In genomic region chr14:68789798-68790655, GRCh38 we compare ENCODE assay signal across 8 cellular contexts. TPM values are rescaled to one million over a fixed set of nuclear protein-coding genes. Genes with fewer than 3 reads are reported as not detected.
DNase-seq lines count a peak whose midpoint lies in the region; ATAC-seq, FAIRE-seq and TF ChIP-seq lines count a peak whose summit lies in the region.

No MANE protein-coding gene starts in this region.

- peak overlapping the region; percentile 98 for H3K27ac Mint-ChIP-seq in stimulated activated naive CD8-positive, alpha-beta T cell treated with anti-CD3 and anti-CD28 coated beads, Interleukin-15, Interleukin-2, amounts not matched to agents 100 ng/mL and 50 ng/mL, for 24 hours

- H3K27ac ChIP-seq in kidney (ENCODE audit: low read depth in 2 of 2, low read length in 2 of 2) = peak overlapping the region; percentile 98 to 100

- no peak for FAIRE-seq in kidney (lab: Jason Lieb, UNC)

- H3K9ac ChIP-seq in kidney (ENCODE audit: low read length in 2 of 2) = peak overlapping the region; percentile 99 to 100

- H3K36me3 Mint-ChIP-seq in stimulated activated naive CD8-positive, alpha-beta T cell treated with anti-CD3 and anti-CD28 coated beads, Interleukin-15, Interleukin-2, amounts not matched to agents 100 ng/mL and 50 ng/mL, for 24 hours (ENCODE audit: low read depth) = peaks cover 74% of the 10 kb centered on the region

- no peaks in the 10 kb centered on the region for H3K9me3 ChIP-seq in kidney (ENCODE audit: control insufficient read depth in 1 of 2, low read length in 2 of 2)

- H3K9me3 Mint-ChIP-seq in stimulated activated naive CD8-positive, alpha-beta T cell treated with anti-CD3 and anti-CD28 coated beads, Interleukin-15, Interleukin-2, amounts not matched to agents 100 ng/mL and 50 ng/mL, for 24 hours = no peaks in the 10 kb centered on the region

- peaks cover 23 to 32% of the 10 kb centered on the region in 2 donors for H3K4me1 ChIP-seq in kidney (ENCODE audit: control insufficient read depth in 1 of 2, insufficient read depth in 1 of 2, low read depth in 1 of 2, low read length in 2 of 2)

- TF ChIP-seq CTCF in kidney (IDR thresholded peaks at IDR 0.05; ENCODE audit: borderline replicate concordance, extremely low read depth, insufficient read depth) = no peak

- DNase-seq in stimulated activated CD4-positive, alpha-beta T cell treated with anti-CD3 and anti-CD28 coated beads, Interleukin-15, amount 100 ng/mL, for 24 hours = peak; percentile 41
- no peak for DNase-seq in stimulated activated CD4-positive, alpha-beta T cell treated with anti-CD3 and anti-CD28 coated beads, Interleukin-4, amount 100 ng/mL, for 1 hour
- DNase-seq in astrocyte of the hippocampus (ENCODE audit: low read depth, low spot score) = peak; percentile 63
- peak; percentile 85 for DNase-seq in kidney
- DNase-seq in NCI-H1105 (lab: John Stamatoyannopoulos, UW) = no peak
- DNase-seq in MV-4-11 (lab: John Stamatoyannopoulos, UW) = no peak

- H3K4me3 ChIP-seq in kidney (ENCODE audit: low read length in 2 of 2) = peak overlapping the region; percentile 89 to 100

- peaks cover 3 to 52% of the 10 kb centered on the region in 2 donors for H3K36me3 ChIP-seq in kidney (ENCODE audit: control insufficient read depth in 1 of 2, insufficient read depth in 2 of 2, low read length in 2 of 2)

- H3K4me3 Mint-ChIP-seq in stimulated activated naive CD8-positive, alpha-beta T cell treated with anti-CD3 and anti-CD28 coated beads, Interleukin-15, Interleukin-2, amounts not matched to agents 100 ng/mL and 50 ng/mL, for 24 hours = peak overlapping the region; percentile 99

- H3K27me3 Mint-ChIP-seq in stimulated activated naive CD8-positive, alpha-beta T cell treated with anti-CD3 and anti-CD28 coated beads, Interleukin-15, Interleukin-2, amounts not matched to agents 100 ng/mL and 50 ng/mL, for 24 hours = no peaks in the 10 kb centered on the region

- intact Hi-C loops in kidney (cut with DNase I) = loop anchor here (10.0 kb wide), 2 partner anchors 115 to 245 kb away; no protein-coding TSS in a partner anchor

- peaks cover 70% of the 10 kb centered on the region for H3K4me1 Mint-ChIP-seq in stimulated activated naive CD8-positive, alpha-beta T cell treated with anti-CD3 and anti-CD28 coated beads, Interleukin-15, Interleukin-2, amounts not matched to agents 100 ng/mL and 50 ng/mL, for 24 hours (ENCODE audit: low read depth)

- no peak for ATAC-seq in GM19455 (IDR thresholded peaks at IDR 0.05; ENCODE audit: unreplicated experiment)

RNA-seq across cellular contexts. Expression of gene ZFP36L1, which starts 2.8 kb away (rescaled TPM):
- total RNA-seq in kidney = 289 TPM
- 73.3 TPM for polyA plus RNA-seq in kidney (ENCODE audit: insufficient read depth, low read depth, low replicate concordance)

Comparison
In these comparisons a context has a peak if more than half of its experiments do, and no peak if none do; other contexts are left out.
1. DNase-seq: peak in stimulated activated CD4-positive, alpha-beta T cell treated with anti-CD3 and anti-CD28 coated beads, Interleukin-15, amount 100 ng/mL, for 24 hours (single experiment), astrocyte of the hippocampus (single experiment) and kidney (single experiment); none in stimulated activated CD4-positive, alpha-beta T cell treated with anti-CD3 and anti-CD28 coated beads, Interleukin-4, amount 100 ng/mL, for 1 hour (single experiment), NCI-H1105 (single experiment) and MV-4-11 (single experiment).